ENCODE assay signal across 8 cellular contexts in the genomic region with DNA sequence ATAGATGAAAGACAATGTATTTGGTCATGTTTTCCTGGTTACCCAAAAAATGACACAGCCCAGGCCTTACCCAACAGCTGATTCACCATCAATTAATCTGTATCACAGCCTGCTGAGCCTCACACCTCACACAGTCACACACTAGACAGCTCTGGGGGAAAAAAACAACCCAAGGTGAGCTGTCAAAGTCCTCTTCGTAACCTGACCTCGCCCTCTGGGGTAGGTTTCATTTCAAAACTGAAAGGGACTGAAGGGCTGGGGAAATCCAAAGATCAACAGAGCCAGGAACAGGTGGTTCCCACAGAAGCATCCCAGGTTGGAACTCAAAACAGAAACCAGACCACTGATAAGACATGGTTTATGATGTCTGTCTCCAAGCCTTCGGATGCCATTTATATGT. TPM values are rescaled to one million over a fixed set of nuclear protein-coding genes. Genes with fewer than 3 reads are reported as not detected.
DNase-seq lines count a peak whose midpoint lies in the region; ATAC-seq, FAIRE-seq and TF ChIP-seq lines count a peak whose summit lies in the region.

No MANE protein-coding gene starts in this region.

- CTCF ChIA-PET in T-cell (lab: Charles Lee): interaction anchor here in 1 of 2 donors (0.9 to 2.8 kb wide), 13 partner anchors 9 to 233 kb away, joined by 3 to 51 read pairs (median 4); a partner anchor contains a TSS

- DNase-seq in T-cell (peak; percentile 27 to 78 (median 58)), astrocyte (ENCODE audit: low read depth) (peak; percentile 34), SIG-M5 (lab: John Stamatoyannopoulos, UW) (no peak), HAP-1 (ENCODE audit: low spot score in 2 of 2) (no peak), endothelial cell (ENCODE audit: low spot score) (no peak)

- H3K4me1 ChIP-seq in astrocyte (ENCODE audit: insufficient read depth, low read length): peaks cover 7% of the 10 kb centered on the region
- no peaks in the 10 kb centered on the region for H3K4me1 ChIP-seq in HAP-1

- peak overlapping the region; percentile 33 for H3K9ac ChIP-seq in astrocyte (ENCODE audit: low read length)

- no peak overlapping the region for H3K4me2 ChIP-seq in astrocyte (ENCODE audit: low read length)

- H4K20me1 ChIP-seq in astrocyte (ENCODE audit: insufficient read depth, low read length): no peaks in the 10 kb centered on the region

- H3K4me3 ChIP-seq in GM08714 (ENCODE audit: low read length) (peak overlapping the region; percentile 7; the same call in 1 of the 2 replicates), astrocyte (ENCODE audit: insufficient read depth, low read depth, low read length) (no peak overlapping the region), skin epidermis (no peak overlapping the region), HAP-1 (no peak overlapping the region)

- peaks cover under 1% of the 10 kb centered on the region for H3K36me3 ChIP-seq in astrocyte (ENCODE audit: insufficient read depth, low read length)
- peaks cover 21% of the 10 kb centered on the region for H3K36me3 ChIP-seq in HAP-1 (replicated peaks)

- no peaks in the 10 kb centered on the region for H3K79me2 ChIP-seq in astrocyte (ENCODE audit: insufficient read depth, low read length)

- TF ChIP-seq CTCF in astrocyte (IDR thresholded peaks at IDR 0.05; ENCODE audit: insufficient read depth, low read depth, low read length) (no peak), endothelial cell (IDR thresholded peaks at IDR 0.05; ENCODE audit: unreplicated experiment) (no peak)

- ATAC-seq in HG02571 (IDR thresholded peaks at IDR 0.05; ENCODE audit: unreplicated experiment) (peak; percentile 73), T-cell (replicated peaks in 1 of 4) (peak; percentile 84 to 90 (median 86))

- POLR2A ChIA-PET in T-cell (lab: Charles Lee): interaction anchor here (0.5 to 1.7 kb wide), 9 partner anchors 9 to 485 kb away, joined by 4 to 20 read pairs (median 8); a partner anchor contains a TSS

- H3K4me1 Mint-ChIP-seq in T-cell (peaks cover 47 to 60% (median 57%) of the 10 kb centered on the region in 3 donors), astrocyte (ENCODE audit: low read depth, unreplicated experiment) (peaks cover 7% of the 10 kb centered on the region), endothelial cell (ENCODE audit: unreplicated experiment) (peaks cover 5% of the 10 kb centered on the region)

- H3K36me3 Mint-ChIP-seq in T-cell (peaks cover 31% of the 10 kb centered on the region), astrocyte (ENCODE audit: low read depth, unreplicated experiment) (peaks cover 5% of the 10 kb centered on the region), endothelial cell (ENCODE audit: low read depth, unreplicated experiment) (peaks cover 26% of the 10 kb centered on the region)

- no peak overlapping the region for H3K27ac ChIP-seq in astrocyte (ENCODE audit: low read depth, low read length)
- peak overlapping the region in 20 of 21 experiments; percentile 9 to 81 (median 68) for H3K27ac ChIP-seq in skin epidermis

- no peak overlapping the region for H2AFZ ChIP-seq in astrocyte (ENCODE audit: low read depth, low read length)

- peak overlapping the region; percentile 95 to 97 for H3K27ac Mint-ChIP-seq in T-cell
- H3K27ac Mint-ChIP-seq in astrocyte (ENCODE audit: unreplicated experiment): no peak overlapping the region
- no peak overlapping the region for H3K27ac Mint-ChIP-seq in endothelial cell (ENCODE audit: unreplicated experiment)

- no peak for FAIRE-seq in astrocyte (lab: Jason Lieb, UNC)

- H3K27me3 ChIP-seq in astrocyte (ENCODE audit: insufficient read depth, low read length): no peaks in the 10 kb centered on the region
- no peaks in the 10 kb centered on the region for H3K27me3 ChIP-seq in HAP-1 (ENCODE audit: low read depth)

- H3K27me3 Mint-ChIP-seq in T-cell (no peaks in the 10 kb centered on the region), astrocyte (ENCODE audit: low read depth, unreplicated experiment) (no peaks in the 10 kb centered on the region), endothelial cell (ENCODE audit: unreplicated experiment) (peaks cover 2% of the 10 kb centered on the region)

- in situ Hi-C loops in HAP-1 (cut with MboI; ENCODE audit: low sequenced_read_pairs): loop anchor here (10.0 kb wide), 1 partner anchor 154 kb away; a partner anchor contains a TSS

- peak overlapping the region; percentile 31 to 56 (median 52) for H3K4me3 Mint-ChIP-seq in T-cell
- H3K4me3 Mint-ChIP-seq in astrocyte (ENCODE audit: unreplicated experiment): no peak overlapping the region
- H3K4me3 Mint-ChIP-seq in endothelial cell (ENCODE audit: unreplicated experiment): no peak overlapping the region

- no peaks in the 10 kb centered on the region for H3K9me3 Mint-ChIP-seq in T-cell
- H3K9me3 Mint-ChIP-seq in astrocyte (ENCODE audit: unreplicated experiment): no peaks in the 10 kb centered on the region
- no peaks in the 10 kb centered on the region for H3K9me3 Mint-ChIP-seq in endothelial cell (ENCODE audit: unreplicated experiment)

- H3K9me3 ChIP-seq in astrocyte (ENCODE audit: insufficient read depth, low read depth, low read length): no peaks in the 10 kb centered on the region
- H3K9me3 ChIP-seq in HAP-1: no peaks in the 10 kb centered on the region

RNA-seq across cellular contexts. Expression of a gene that starts 18.2 kb away (rescaled TPM):
- 100 to 1,000 TPM; 303 to 431 (median 386) TPM for total RNA-seq in T-cell
- 194 and 205 TPM in 2 replicates for total RNA-seq in astrocyte
- 302 TPM for total RNA-seq in endothelial cell (ENCODE audit: unreplicated experiment)

Comparison
In these comparisons a context has a peak if more than half of its experiments do, and no peak if none do; other contexts are left out.
1. DNase-seq: peak in T-cell (34 of 34) and astrocyte (single experiment); none in SIG-M5 (single experiment), HAP-1 (0 of 2) and endothelial cell (single experiment).
2. H3K27ac Mint-ChIP-seq: peak in T-cell (2 of 2); none in astrocyte (single experiment) and endothelial cell (single experiment).
3. H3K4me3 Mint-ChIP-seq: peak in T-cell (3 of 3); none in astrocyte (single experiment) and endothelial cell (single experiment).